In the genomic region with DNA sequence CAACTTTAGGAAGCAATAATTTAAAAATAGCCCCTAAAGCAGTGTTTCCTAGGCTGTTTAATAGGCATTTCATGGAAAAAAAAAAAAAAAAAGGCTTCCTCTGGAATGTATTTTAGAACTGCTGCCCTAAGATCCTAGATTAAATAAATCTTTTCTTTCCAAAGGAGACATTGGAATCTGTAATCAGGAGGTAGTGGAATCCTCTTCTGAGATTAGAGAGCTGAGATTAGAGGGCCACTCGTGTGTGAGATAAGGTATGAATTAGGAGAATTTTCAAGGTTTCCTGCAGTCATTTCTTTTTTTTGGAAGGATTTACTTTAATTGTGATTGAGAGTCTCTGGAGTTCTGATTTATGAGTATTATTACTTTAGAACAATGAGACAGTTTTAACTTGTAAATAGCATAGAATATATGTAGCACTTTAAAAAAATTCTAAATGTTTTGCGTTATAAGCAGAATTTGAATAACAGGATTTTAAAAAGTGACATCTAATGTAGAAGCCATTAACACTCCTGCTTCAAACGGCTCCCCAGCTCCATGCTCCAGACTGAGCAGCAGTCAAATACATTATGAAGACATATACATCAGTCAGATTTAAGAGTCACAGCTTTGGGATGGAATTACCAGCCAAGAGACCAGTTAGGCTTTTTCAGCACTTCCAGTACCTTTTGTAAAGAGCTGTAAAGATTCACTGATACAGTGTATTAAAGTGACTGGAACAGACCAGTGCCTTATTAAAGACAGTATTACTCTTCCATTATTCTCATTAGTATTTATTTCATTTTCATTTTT, we compare ENCODE assay signal across 1 cellular context.
TF ChIP-seq lines count a peak whose summit lies in the region.

No MANE protein-coding gene starts in this region.

TF ChIP-seq in HEK293, 187 proteins besides CTCF, POLR2A, EP300 and RAD21:
- TF ChIP-seq, protein P1, sequence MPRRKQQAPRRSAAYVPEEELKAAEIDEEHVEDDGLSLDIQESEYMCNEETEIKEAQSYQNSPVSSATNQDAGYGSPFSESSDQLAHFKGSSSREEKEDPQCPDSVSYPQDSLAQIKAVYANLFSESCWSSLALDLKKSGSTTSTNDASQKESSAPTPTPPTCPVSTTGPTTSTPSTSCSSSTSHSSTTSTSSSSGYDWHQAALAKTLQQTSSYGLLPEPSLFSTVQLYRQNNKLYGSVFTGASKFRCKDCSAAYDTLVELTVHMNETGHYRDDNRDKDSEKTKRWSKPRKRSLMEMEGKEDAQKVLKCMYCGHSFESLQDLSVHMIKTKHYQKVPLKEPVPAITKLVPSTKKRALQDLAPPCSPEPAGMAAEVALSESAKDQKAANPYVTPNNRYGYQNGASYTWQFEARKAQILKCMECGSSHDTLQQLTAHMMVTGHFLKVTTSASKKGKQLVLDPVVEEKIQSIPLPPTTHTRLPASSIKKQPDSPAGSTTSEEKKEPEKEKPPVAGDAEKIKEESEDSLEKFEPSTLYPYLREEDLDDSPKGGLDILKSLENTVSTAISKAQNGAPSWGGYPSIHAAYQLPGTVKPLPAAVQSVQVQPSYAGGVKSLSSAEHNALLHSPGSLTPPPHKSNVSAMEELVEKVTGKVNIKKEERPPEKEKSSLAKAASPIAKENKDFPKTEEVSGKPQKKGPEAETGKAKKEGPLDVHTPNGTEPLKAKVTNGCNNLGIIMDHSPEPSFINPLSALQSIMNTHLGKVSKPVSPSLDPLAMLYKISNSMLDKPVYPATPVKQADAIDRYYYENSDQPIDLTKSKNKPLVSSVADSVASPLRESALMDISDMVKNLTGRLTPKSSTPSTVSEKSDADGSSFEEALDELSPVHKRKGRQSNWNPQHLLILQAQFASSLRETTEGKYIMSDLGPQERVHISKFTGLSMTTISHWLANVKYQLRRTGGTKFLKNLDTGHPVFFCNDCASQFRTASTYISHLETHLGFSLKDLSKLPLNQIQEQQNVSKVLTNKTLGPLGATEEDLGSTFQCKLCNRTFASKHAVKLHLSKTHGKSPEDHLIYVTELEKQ (tag by site-specific recombination; IDR thresholded peaks at IDR 0.05; ENCODE audit: borderline replicate concordance) = no peak
- TF ChIP-seq KLF16 (tag by site-specific recombination; IDR thresholded peaks at IDR 0.05) (no peak), ZNF544 (tag by site-specific recombination; IDR thresholded peaks at IDR 0.05) (no peak), ZNF423 (tag by site-specific recombination; IDR thresholded peaks at IDR 0.05) (no peak), ZNF121 (tag by site-specific recombination; IDR thresholded peaks at IDR 0.05) (no peak), FEZF1 (tag by site-specific recombination; IDR thresholded peaks at IDR 0.05) (peak; percentile 62; the same call in 1 of the 2 replicates)
- TF ChIP-seq, protein P2, sequence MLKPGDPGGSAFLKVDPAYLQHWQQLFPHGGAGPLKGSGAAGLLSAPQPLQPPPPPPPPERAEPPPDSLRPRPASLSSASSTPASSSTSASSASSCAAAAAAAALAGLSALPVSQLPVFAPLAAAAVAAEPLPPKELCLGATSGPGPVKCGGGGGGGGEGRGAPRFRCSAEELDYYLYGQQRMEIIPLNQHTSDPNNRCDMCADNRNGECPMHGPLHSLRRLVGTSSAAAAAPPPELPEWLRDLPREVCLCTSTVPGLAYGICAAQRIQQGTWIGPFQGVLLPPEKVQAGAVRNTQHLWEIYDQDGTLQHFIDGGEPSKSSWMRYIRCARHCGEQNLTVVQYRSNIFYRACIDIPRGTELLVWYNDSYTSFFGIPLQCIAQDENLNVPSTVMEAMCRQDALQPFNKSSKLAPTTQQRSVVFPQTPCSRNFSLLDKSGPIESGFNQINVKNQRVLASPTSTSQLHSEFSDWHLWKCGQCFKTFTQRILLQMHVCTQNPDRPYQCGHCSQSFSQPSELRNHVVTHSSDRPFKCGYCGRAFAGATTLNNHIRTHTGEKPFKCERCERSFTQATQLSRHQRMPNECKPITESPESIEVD (tag by site-specific recombination; IDR thresholded peaks at IDR 0.05) = peak; percentile 32; the same call in 1 of the 2 replicates
- TF ChIP-seq, protein P3, sequence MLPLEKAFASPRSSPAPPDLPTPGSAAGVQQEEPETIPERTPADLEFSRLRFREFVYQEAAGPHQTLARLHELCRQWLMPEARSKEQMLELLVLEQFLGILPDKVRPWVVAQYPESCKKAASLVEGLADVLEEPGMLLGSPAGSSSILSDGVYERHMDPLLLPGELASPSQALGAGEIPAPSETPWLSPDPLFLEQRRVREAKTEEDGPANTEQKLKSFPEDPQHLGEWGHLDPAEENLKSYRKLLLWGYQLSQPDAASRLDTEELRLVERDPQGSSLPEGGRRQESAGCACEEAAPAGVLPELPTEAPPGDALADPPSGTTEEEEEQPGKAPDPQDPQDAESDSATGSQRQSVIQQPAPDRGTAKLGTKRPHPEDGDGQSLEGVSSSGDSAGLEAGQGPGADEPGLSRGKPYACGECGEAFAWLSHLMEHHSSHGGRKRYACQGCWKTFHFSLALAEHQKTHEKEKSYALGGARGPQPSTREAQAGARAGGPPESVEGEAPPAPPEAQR (tag by site-specific recombination; IDR thresholded peaks at IDR 0.05) = no peak
- TF ChIP-seq, protein P4, sequence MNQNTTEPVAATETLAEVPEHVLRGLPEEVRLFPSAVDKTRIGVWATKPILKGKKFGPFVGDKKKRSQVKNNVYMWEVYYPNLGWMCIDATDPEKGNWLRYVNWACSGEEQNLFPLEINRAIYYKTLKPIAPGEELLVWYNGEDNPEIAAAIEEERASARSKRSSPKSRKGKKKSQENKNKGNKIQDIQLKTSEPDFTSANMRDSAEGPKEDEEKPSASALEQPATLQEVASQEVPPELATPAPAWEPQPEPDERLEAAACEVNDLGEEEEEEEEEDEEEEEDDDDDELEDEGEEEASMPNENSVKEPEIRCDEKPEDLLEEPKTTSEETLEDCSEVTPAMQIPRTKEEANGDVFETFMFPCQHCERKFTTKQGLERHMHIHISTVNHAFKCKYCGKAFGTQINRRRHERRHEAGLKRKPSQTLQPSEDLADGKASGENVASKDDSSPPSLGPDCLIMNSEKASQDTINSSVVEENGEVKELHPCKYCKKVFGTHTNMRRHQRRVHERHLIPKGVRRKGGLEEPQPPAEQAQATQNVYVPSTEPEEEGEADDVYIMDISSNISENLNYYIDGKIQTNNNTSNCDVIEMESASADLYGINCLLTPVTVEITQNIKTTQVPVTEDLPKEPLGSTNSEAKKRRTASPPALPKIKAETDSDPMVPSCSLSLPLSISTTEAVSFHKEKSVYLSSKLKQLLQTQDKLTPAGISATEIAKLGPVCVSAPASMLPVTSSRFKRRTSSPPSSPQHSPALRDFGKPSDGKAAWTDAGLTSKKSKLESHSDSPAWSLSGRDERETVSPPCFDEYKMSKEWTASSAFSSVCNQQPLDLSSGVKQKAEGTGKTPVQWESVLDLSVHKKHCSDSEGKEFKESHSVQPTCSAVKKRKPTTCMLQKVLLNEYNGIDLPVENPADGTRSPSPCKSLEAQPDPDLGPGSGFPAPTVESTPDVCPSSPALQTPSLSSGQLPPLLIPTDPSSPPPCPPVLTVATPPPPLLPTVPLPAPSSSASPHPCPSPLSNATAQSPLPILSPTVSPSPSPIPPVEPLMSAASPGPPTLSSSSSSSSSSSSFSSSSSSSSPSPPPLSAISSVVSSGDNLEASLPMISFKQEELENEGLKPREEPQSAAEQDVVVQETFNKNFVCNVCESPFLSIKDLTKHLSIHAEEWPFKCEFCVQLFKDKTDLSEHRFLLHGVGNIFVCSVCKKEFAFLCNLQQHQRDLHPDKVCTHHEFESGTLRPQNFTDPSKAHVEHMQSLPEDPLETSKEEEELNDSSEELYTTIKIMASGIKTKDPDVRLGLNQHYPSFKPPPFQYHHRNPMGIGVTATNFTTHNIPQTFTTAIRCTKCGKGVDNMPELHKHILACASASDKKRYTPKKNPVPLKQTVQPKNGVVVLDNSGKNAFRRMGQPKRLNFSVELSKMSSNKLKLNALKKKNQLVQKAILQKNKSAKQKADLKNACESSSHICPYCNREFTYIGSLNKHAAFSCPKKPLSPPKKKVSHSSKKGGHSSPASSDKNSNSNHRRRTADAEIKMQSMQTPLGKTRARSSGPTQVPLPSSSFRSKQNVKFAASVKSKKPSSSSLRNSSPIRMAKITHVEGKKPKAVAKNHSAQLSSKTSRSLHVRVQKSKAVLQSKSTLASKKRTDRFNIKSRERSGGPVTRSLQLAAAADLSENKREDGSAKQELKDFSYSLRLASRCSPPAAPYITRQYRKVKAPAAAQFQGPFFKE (tag by site-specific recombination; IDR thresholded peaks at IDR 0.05; ENCODE audit: borderline replicate concordance) = no peak
